Comparison of ENCODE assay signal across 10 cellular contexts in the genomic region with DNA sequence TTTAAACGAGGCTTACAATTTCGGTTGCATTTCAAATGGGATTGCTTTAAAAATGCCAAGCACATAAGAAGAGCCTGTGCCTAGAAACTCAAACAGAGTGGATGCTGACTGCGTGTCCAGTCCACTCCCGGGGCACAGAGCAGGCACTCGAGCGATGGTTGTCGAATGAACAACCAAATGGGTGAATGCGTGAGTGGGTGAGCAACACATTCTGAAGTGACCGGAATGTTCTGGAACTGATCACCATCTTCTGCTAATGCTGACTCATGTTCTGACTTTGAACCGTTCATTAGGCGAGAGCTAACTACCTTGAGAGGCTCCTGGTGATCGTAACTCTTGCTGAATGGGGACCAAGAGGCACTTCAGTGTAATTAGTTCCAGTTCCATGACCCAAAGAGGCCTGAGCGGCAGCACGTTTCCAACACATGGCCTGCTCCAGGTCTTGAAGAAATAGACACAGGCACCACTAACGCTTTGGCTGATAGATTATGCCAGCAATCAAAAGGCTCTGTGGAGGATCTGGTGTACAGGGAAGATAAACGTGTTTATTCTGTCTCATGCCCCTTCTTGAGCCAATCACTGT.
DNase-seq lines count a peak whose midpoint lies in the region; ATAC-seq lines count a peak whose summit lies in the region.
"Had no signal": no experiment of that assay in that cellular context is flagged by ENCODE, and none has a peak within 500 bp of the region (broad histone marks: within the 10 kb centered on the region; RNA-seq: fewer than 3 reads in every experiment).

No MANE protein-coding gene starts in this region.

- H3K4me3 Mint-ChIP-seq in activated naive CD4-positive, alpha-beta T cell treated with anti-CD3 and anti-CD28 coated beads, Interleukin-2, amount 50 U/mL, for 24 hours, result peak overlapping the region; percentile 80
- peak overlapping the region; percentile 58 for H3K4me3 Mint-ChIP-seq in stimulated activated effector memory CD8-positive, alpha-beta T cell treated with anti-CD3 and anti-CD28 coated beads, Interleukin-12 subunit alpha, Interleukin-12 subunit beta, amount 100 ng/mL, for 72 hours

- H3K9me3 Mint-ChIP-seq in activated naive CD4-positive, alpha-beta T cell treated with anti-CD3 and anti-CD28 coated beads, Interleukin-2, amount 50 U/mL, for 24 hours, result no peaks in the 10 kb centered on the region
- no peaks in the 10 kb centered on the region for H3K9me3 Mint-ChIP-seq in stimulated activated effector memory CD8-positive, alpha-beta T cell treated with anti-CD3 and anti-CD28 coated beads, Interleukin-12 subunit alpha, Interleukin-12 subunit beta, amount 100 ng/mL, for 72 hours

- DNase-seq in activated naive CD4-positive, alpha-beta T cell treated with Interleukin-2 at 50 U/mL for 16 hours, result peak; percentile 35
- DNase-seq in activated naive CD4-positive, alpha-beta T cell treated with anti-CD3 and anti-CD28 coated beads, Interleukin-2, amount 50 U/mL, for 16 hours, result no peak
- peak in 1 of 2 donors; percentile 68 for DNase-seq in stimulated activated effector memory CD8-positive, alpha-beta T cell treated with anti-CD3 and anti-CD28 coated beads, Interleukin-12 subunit alpha, Interleukin-12 subunit beta, amount 100 ng/mL, for 72 hours (ENCODE audit: low spot score in 2 of 2)
- no peak for DNase-seq in NCI-H2081 treated with DMSO at 0.1 percent for 48 hours (lab: John Stamatoyannopoulos, UW)
- DNase-seq in GM19240 (ENCODE audit: insufficient read length, low spot score), result no peak
- DNase-seq: NCI-H1436 treated with DMSO at 0.1 percent for 48 hours had no signal

- H3K36me3 Mint-ChIP-seq in activated naive CD4-positive, alpha-beta T cell treated with anti-CD3 and anti-CD28 coated beads, Interleukin-2, amount 50 U/mL, for 24 hours, result peaks cover 2% of the 10 kb centered on the region
- peaks cover 27% of the 10 kb centered on the region for H3K36me3 Mint-ChIP-seq in stimulated activated effector memory CD8-positive, alpha-beta T cell treated with anti-CD3 and anti-CD28 coated beads, Interleukin-12 subunit alpha, Interleukin-12 subunit beta, amount 100 ng/mL, for 72 hours

- ATAC-seq in HG03439 (IDR thresholded peaks at IDR 0.05; ENCODE audit: unreplicated experiment), result peak; percentile 21
- ATAC-seq in stimulated activated effector memory CD8-positive, alpha-beta T cell treated with anti-CD3 and anti-CD28 coated beads, Interleukin-12 subunit alpha, Interleukin-12 subunit beta, amount 100 ng/mL, for 72 hours, result peak; percentile 31
- no peak for ATAC-seq in GM19035 (IDR thresholded peaks at IDR 0.05; ENCODE audit: unreplicated experiment)
- ATAC-seq: SK-N-SH treated with all-trans-retinoic acid at 6 μM for 48 hours had no signal

- H3K27me3 Mint-ChIP-seq in activated naive CD4-positive, alpha-beta T cell treated with anti-CD3 and anti-CD28 coated beads, Interleukin-2, amount 50 U/mL, for 24 hours, result no peaks in the 10 kb centered on the region

- peak overlapping the region; percentile 93 for H3K27ac Mint-ChIP-seq in activated naive CD4-positive, alpha-beta T cell treated with anti-CD3 and anti-CD28 coated beads, Interleukin-2, amount 50 U/mL, for 24 hours
- peak overlapping the region; percentile 90 for H3K27ac Mint-ChIP-seq in stimulated activated effector memory CD8-positive, alpha-beta T cell treated with anti-CD3 and anti-CD28 coated beads, Interleukin-12 subunit alpha, Interleukin-12 subunit beta, amount 100 ng/mL, for 72 hours

- peaks cover 58% of the 10 kb centered on the region for H3K4me1 Mint-ChIP-seq in activated naive CD4-positive, alpha-beta T cell treated with anti-CD3 and anti-CD28 coated beads, Interleukin-2, amount 50 U/mL, for 24 hours
- peaks cover 59% of the 10 kb centered on the region for H3K4me1 Mint-ChIP-seq in stimulated activated effector memory CD8-positive, alpha-beta T cell treated with anti-CD3 and anti-CD28 coated beads, Interleukin-12 subunit alpha, Interleukin-12 subunit beta, amount 100 ng/mL, for 72 hours
